23 cellular contexts compared by ENCODE assay signal in genomic region chr20:17343631-17344447, GRCh38.
DNase-seq lines count a peak whose midpoint lies in the region; ATAC-seq and TF ChIP-seq lines count a peak whose summit lies in the region.
"Had no signal": no experiment of that assay in that cellular context is flagged by ENCODE, and none has a peak within 500 bp of the region (broad histone marks: within the 10 kb centered on the region; RNA-seq: fewer than 3 reads in every experiment).

No MANE protein-coding gene starts in this region.

- H3K27ac ChIP-seq in lung (ENCODE audit: low read depth in 1 of 2, low read length in 1 of 2), result no peak overlapping the region
- H3K27ac ChIP-seq: foreskin keratinocyte, ovary, right lobe of liver, thoracic aorta had no signal

- peaks cover 0 to 1% of the 10 kb centered on the region in 2 donors for H3K9me3 ChIP-seq in lung (ENCODE audit: control insufficient read depth in 2 of 2, insufficient read depth in 1 of 2, low read length in 1 of 2)
- H3K9me3 ChIP-seq: ovary, right lobe of liver, thoracic aorta had no signal

- H3K4me3 ChIP-seq in lung, result no peak overlapping the region
- H3K4me3 ChIP-seq: ovary, right lobe of liver, thoracic aorta had no signal

- no peaks in the 10 kb centered on the region for H3K27me3 ChIP-seq in lung (ENCODE audit: control insufficient read depth, insufficient read depth)
- H3K27me3 ChIP-seq: foreskin keratinocyte, ovary, right lobe of liver had no signal

- ATAC-seq in lung (ENCODE audit: insufficient read depth, low FRiP score), result peak; percentile 50
- no peak for ATAC-seq in sciatic nerve
- no peak for ATAC-seq in GM18517 (IDR thresholded peaks at IDR 0.05; ENCODE audit: unreplicated experiment)
- ATAC-seq: activated CD8-positive, alpha-beta memory T cell treated with anti-CD3 and anti-CD28 coated beads, Interleukin-2, amount 10 ng/mL, durations not matched to agents 7 days and 5 days; activated naive CD4-positive, alpha-beta T cell treated with anti-CD3 and anti-CD28 coated beads, Interleukin-2, amount 50 U/mL, for 72 hours; foreskin keratinocyte; right lobe of liver had no signal

- TF ChIP-seq CTCF in AG09319 (IDR thresholded peaks at IDR 0.05; ENCODE audit: low read depth, low read length), result no peak
- TF ChIP-seq CTCF in lung (IDR thresholded peaks at IDR 0.05; ENCODE audit: control extremely low read depth, extremely low read depth), result no peak

- no peaks in the 10 kb centered on the region for H3K4me1 ChIP-seq in lung (ENCODE audit: control insufficient read depth in 2 of 2, insufficient read depth in 2 of 2, low read length in 2 of 2)
- H3K4me1 ChIP-seq: foreskin keratinocyte, right lobe of liver had no signal

- 59 to 60% methylated on average over 13 of the region's 13 CpGs for WGBS in lung, 2 donors

- no peaks in the 10 kb centered on the region for H3K36me3 ChIP-seq in lung (ENCODE audit: control insufficient read depth in 2 of 2, insufficient read depth in 2 of 2, low read length in 2 of 2)
- H3K36me3 ChIP-seq: ovary, right lobe of liver, thoracic aorta had no signal

- intact Hi-C loops in sciatic nerve (cut with DNase I), result no loop called here

- DNase-seq in AG09319 (ENCODE audit: extremely low read depth, low read depth) (peak; percentile 69), NCI-H446 (lab: John Stamatoyannopoulos, UW) (peak; percentile 79 to 80), dedifferentiated amniotic fluid mesenchymal stem cell (ENCODE audit: extremely low spot score) (peak; percentile 28), lung (ENCODE audit: low spot score) (no peak), sciatic nerve (ENCODE audit: low spot score) (no peak), pons (ENCODE audit: low spot score) (no peak)
- DNase-seq in activated CD4-positive, alpha-beta T cell treated with anti-CD3 and anti-CD28 coated beads, Interleukin-2, amount 50 U/mL, for 1 hour, result no peak
- DNase-seq: activated CD4-positive, alpha-beta T cell treated with anti-CD3 and anti-CD28 coated beads for 48 hours; activated CD8-positive, alpha-beta memory T cell treated with anti-CD3 and anti-CD28 coated beads, Interleukin-2, amount 10 ng/mL, durations not matched to agents 7 days and 5 days; CD4-positive, alpha-beta T cell; DMS153; foreskin keratinocyte; GF-D8; H9; hippocampal formation; NCI-H1048; NCI-H2029; NCI-H526 treated with DMSO at 0.1 percent for 48 hours; ovary; right lobe of liver had no signal

Comparison
In these comparisons a context has a peak if more than half of its experiments do, and no peak if none do; other contexts are left out.
1. DNase-seq: peak in AG09319 (single experiment), NCI-H446 (2 of 2) and dedifferentiated amniotic fluid mesenchymal stem cell (single experiment); none in lung (single experiment), sciatic nerve (single experiment), pons (single experiment) and activated CD4-positive, alpha-beta T cell treated with anti-CD3 and anti-CD28 coated beads, Interleukin-2, amount 50 U/mL, for 1 hour (single experiment).